22 cellular contexts compared by ENCODE assay signal in the genomic region with DNA sequence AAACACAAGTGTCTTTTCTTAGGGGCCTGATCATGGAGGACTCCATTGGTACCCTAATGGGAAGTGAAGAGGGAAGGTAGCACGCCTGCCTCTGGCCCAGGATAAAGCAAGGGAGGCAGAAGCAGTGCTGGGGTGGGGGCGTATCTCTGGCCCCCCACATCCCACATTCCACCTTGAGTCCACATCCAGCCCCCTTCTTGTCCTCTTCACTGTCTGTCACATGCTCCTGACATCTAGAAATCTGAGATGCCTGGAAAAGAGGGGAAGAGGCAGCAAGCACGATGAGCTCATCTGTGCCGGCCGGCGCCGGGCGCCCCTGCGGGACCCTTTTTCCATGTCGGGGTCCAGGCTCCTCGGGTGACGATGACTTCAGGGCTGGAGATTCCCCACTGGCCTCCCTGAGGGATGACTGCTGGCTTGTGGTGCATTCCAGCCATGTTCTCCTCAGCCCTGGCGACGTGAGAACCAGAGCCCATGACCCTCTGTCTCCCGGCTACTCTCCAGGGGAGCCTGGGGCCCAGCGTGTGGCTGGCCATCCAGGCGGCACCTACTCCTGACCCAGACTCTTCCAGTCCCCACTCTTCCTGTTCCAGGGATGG.
"Had no signal": no experiment of that assay in that cellular context is flagged by ENCODE, and none has a peak within 500 bp of the region (broad histone marks: within the 10 kb centered on the region; RNA-seq: fewer than 3 reads in every experiment).

No MANE protein-coding gene starts in this region.

- H3K9ac ChIP-seq: SK-N-SH had no signal

- H3K4me2 ChIP-seq: SK-N-SH had no signal

- ATAC-seq: HepG2 had no signal

- DNase-seq: IMR-90, Karpas-422, KG1, MG63, NCI-H1092, NCI-H1105 treated with DMSO at 0.1 percent for 48 hours, NCI-H1417 treated with DMSO at 0.1 percent for 48 hours, NCI-H146, NCI-H187, NCI-H2029, NCI-H2081 treated with DMSO at 0.1 percent for 48 hours, NCI-H2171, NCI-H226, NCI-H446, NCI-H510A, NCI-H524 treated with DMSO at 0.1 percent for 48 hours, NCI-H69, NCI-H774, RPMI8226, SHP77, SK-N-SH had no signal

- H3K9me3 ChIP-seq: SK-N-SH had no signal

- H3K27me3 ChIP-seq: MG63 had no signal

- H3K4me3 ChIP-seq: MG63 had no signal

- H3K36me3 ChIP-seq: MG63 had no signal
